ENCODE assay signal across 8 cellular contexts in the genomic region with DNA sequence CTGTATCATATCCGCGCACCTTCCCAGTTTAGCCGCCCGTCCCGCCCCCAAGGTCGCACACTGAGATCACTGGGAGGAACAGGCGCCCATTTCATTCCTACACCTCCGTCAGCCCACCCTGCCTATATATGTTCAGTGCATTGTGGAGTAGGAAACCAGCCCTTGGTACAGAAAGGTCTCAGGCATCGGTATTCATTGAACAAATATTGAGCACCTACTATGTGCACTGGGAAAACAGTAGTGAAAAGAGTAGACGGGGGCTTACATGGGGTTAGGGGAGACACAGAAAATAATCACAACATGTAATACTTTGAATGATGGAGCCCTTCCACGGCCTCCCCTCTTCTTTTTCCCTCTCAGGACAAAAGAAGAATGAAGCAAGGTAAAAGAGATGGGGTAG. TPM values are rescaled to one million over a fixed set of nuclear protein-coding genes. Genes with fewer than 3 reads are reported as not detected.
DNase-seq lines count a peak whose midpoint lies in the region; ATAC-seq and TF ChIP-seq lines count a peak whose summit lies in the region.

No MANE protein-coding gene starts in this region.

- no peaks in the 10 kb centered on the region for H3K27me3 Mint-ChIP-seq in activated CD4-positive, alpha-beta T cell treated with anti-CD3 and anti-CD28 coated beads, Interleukin-2, amount 10 ng/mL, durations not matched to agents 7 days and 5 days

- no peaks in the 10 kb centered on the region for H3K9me3 Mint-ChIP-seq in activated CD4-positive, alpha-beta T cell treated with anti-CD3 and anti-CD28 coated beads, Interleukin-2, amount 10 ng/mL, durations not matched to agents 7 days and 5 days

- H3K4me3 ChIP-seq in iPS-18a (ENCODE audit: low read length) (no peak overlapping the region), stomach (peak overlapping the region in 1 of 4 donors; percentile 96), vagina (no peak overlapping the region)

- peak overlapping the region; percentile 84 for H3K4me3 Mint-ChIP-seq in activated CD4-positive, alpha-beta T cell treated with anti-CD3 and anti-CD28 coated beads, Interleukin-2, amount 10 ng/mL, durations not matched to agents 7 days and 5 days

- 80 to 87% (median 83%) methylated on average over 11 of the region's 11 CpGs for WGBS in stomach, 5 donors

- H3K27ac ChIP-seq in VCaP = peak overlapping the region; percentile 88
- no peak overlapping the region for H3K27ac ChIP-seq in iPS-18a (ENCODE audit: low read length)
- peak overlapping the region in 4 of 5 donors; percentile 91 to 92 (median 91) for H3K27ac ChIP-seq in stomach
- H3K27ac ChIP-seq in vagina = no peak overlapping the region

- TF ChIP-seq POLR2A in stomach (IDR thresholded peaks at IDR 0.05) (no peak), vagina (IDR thresholded peaks at IDR 0.05) (no peak)

- peaks cover 25% of the 10 kb centered on the region for H3K4me1 Mint-ChIP-seq in activated CD4-positive, alpha-beta T cell treated with anti-CD3 and anti-CD28 coated beads, Interleukin-2, amount 10 ng/mL, durations not matched to agents 7 days and 5 days

- H3K36me3 Mint-ChIP-seq in activated CD4-positive, alpha-beta T cell treated with anti-CD3 and anti-CD28 coated beads, Interleukin-2, amount 10 ng/mL, durations not matched to agents 7 days and 5 days (ENCODE audit: low read depth) = peaks cover 4% of the 10 kb centered on the region

- H3K36me3 ChIP-seq in iPS-18a (ENCODE audit: control insufficient read depth, low read depth, low read length) = no peaks in the 10 kb centered on the region
- H3K36me3 ChIP-seq in stomach = peaks cover 0 to 7% (median 3%) of the 10 kb centered on the region in 4 donors
- no peaks in the 10 kb centered on the region for H3K36me3 ChIP-seq in vagina

- no peak for DNase-seq in activated CD4-positive, alpha-beta T cell treated with anti-CD3 and anti-CD28 coated beads, Interleukin-2, amount 10 ng/mL, durations not matched to agents 7 days and 5 days
- DNase-seq in activated CD4-positive, alpha-beta T cell treated with anti-CD3 and anti-CD28 coated beads for 48 hours = no peak
- DNase-seq in stomach (no peak), vagina (ENCODE audit: extremely low spot score in 2 of 2) (no peak), omental fat pad (ENCODE audit: low spot score) (no peak)

- TF ChIP-seq CTCF in VCaP (conservative IDR thresholded peaks at IDR 0.05) (no peak), stomach (IDR thresholded peaks at IDR 0.05) (no peak), vagina (IDR thresholded peaks at IDR 0.05) (no peak), omental fat pad (IDR thresholded peaks at IDR 0.05) (no peak)

- H3K4me1 ChIP-seq in iPS-18a (ENCODE audit: control insufficient read depth, low read depth, low read length) (peaks cover 13% of the 10 kb centered on the region), stomach (peaks cover 11 to 20% (median 18%) of the 10 kb centered on the region in 4 donors), vagina (peaks cover 17% of the 10 kb centered on the region)

- H3K9me3 ChIP-seq in iPS-18a (ENCODE audit: control insufficient read depth, low read depth, low read length) (no peaks in the 10 kb centered on the region), stomach (no peaks in the 10 kb centered on the region), vagina (no peaks in the 10 kb centered on the region)

- peak overlapping the region; percentile 58 for H3K9ac ChIP-seq in iPS-18a (ENCODE audit: low read length)

- CTCF ChIA-PET in activated CD4-positive, alpha-beta T cell treated with anti-CD3 and anti-CD28 coated beads, Interleukin-2, amount 10 ng/mL, durations not matched to agents 7 days and 5 days (lab: Charles Lee) = no interaction called here

- no peak for TF ChIP-seq EP300 in stomach (IDR thresholded peaks at IDR 0.05)

- POLR2A ChIA-PET in activated CD4-positive, alpha-beta T cell treated with anti-CD3 and anti-CD28 coated beads, Interleukin-2, amount 10 ng/mL, durations not matched to agents 7 days and 5 days (lab: Charles Lee) = no interaction called here

- H3K27me3 ChIP-seq in iPS-18a (ENCODE audit: control insufficient read depth, insufficient read depth, low read length) = no peaks in the 10 kb centered on the region
- no peaks in the 10 kb centered on the region for H3K27me3 ChIP-seq in stomach
- H3K27me3 ChIP-seq in vagina = no peaks in the 10 kb centered on the region

- peak overlapping the region; percentile 86 for H3K27ac Mint-ChIP-seq in activated CD4-positive, alpha-beta T cell treated with anti-CD3 and anti-CD28 coated beads, Interleukin-2, amount 10 ng/mL, durations not matched to agents 7 days and 5 days

- intact Hi-C loops in stomach (cut with DNase I; ENCODE audit: low total_unique reads) (no loop called here), vagina (cut with DNase I) (no loop called here)

- ATAC-seq in GM21360 (IDR thresholded peaks at IDR 0.05; ENCODE audit: unreplicated experiment) = no peak
- no peak for ATAC-seq in omental fat pad (ENCODE audit: low FRiP score)

RNA-seq across cellular contexts. Expression of gene FECH, which starts 0.8 kb away (rescaled TPM):
- 10 to 100 TPM; 18.7 to 23.1 TPM for total RNA-seq in activated CD4-positive, alpha-beta T cell treated with anti-CD3 and anti-CD28 coated beads, Interleukin-2, amount 10 ng/mL, durations not matched to agents 7 days and 5 days
- total RNA-seq in stomach = 100 to 1,000 TPM in 1 of 5 donors, 10 to 100 TPM in 2, 1 to 10 TPM in 1, under 1 TPM in 1; 0.58 to 387 (median 29.6) TPM
- 1 to 10 TPM; 5.2 to 8.5 (median 7.8) TPM for polyA plus RNA-seq in stomach
- 44.7 TPM for total RNA-seq in vagina
- 10 to 100 TPM; 22.3 to 53.0 (median 31.7) TPM for total RNA-seq in omental fat pad

RNA-seq across cellular contexts. Expression of gene NARS1, which starts 34.4 kb away (rescaled TPM):
- 10 to 100 TPM; 71.7 to 84.7 TPM for total RNA-seq in activated CD4-positive, alpha-beta T cell treated with anti-CD3 and anti-CD28 coated beads, Interleukin-2, amount 10 ng/mL, durations not matched to agents 7 days and 5 days
- 100 to 1,000 TPM in 4 of 5 donors, 10 to 100 TPM in 1; 48.4 to 502 (median 135) TPM for total RNA-seq in stomach
- polyA plus RNA-seq in stomach = 10 to 100 TPM; 60.6 to 71.2 (median 65.1) TPM
- 81.3 TPM for total RNA-seq in vagina
- 100 to 1,000 TPM in 3 of 4 donors, 10 to 100 TPM in 1; 88.9 to 122 (median 112) TPM for total RNA-seq in omental fat pad

Comparison
In these comparisons a context has a peak if more than half of its experiments do, and no peak if none do; other contexts are left out.
1. H3K27ac ChIP-seq: peak in VCaP (single experiment) and stomach (4 of 5); none in iPS-18a (single experiment) and vagina (single experiment).